In genomic region chr6:107809966-107810365, GRCh38 we compare ENCODE assay signal across 21 cellular contexts. TPM values are rescaled to one million over a fixed set of nuclear protein-coding genes. Genes with fewer than 3 reads are reported as not detected.
"Had no signal": no experiment of that assay in that cellular context is flagged by ENCODE, and none has a peak within 500 bp of the region (broad histone marks: within the 10 kb centered on the region; RNA-seq: fewer than 3 reads in every experiment).

No MANE protein-coding gene starts in this region.

- H3K4me3 Mint-ChIP-seq: activated B cell treated with CpG ODN at 0.5 μM for 24 hours; activated CD4-positive, alpha-beta memory T cell treated with anti-CD3 and anti-CD28 coated beads for 36 hours; activated naive CD8-positive, alpha-beta T cell treated with anti-CD3 and anti-CD28 coated beads, Interleukin-2, amount 10 ng/mL, durations not matched to agents 7 days and 5 days; activated T-helper 1 cell treated with anti-CD3 and anti-CD28 coated beads, Interleukin-12 subunit alpha, Interleukin-12 subunit beta, Interleukin-2, Interleukin-4 antibody, amounts not matched to agents 30 ng/mL and 10 ng/mL and 1 ng/mL, durations not matched to agents 14 hours and 24 hours and 36 hours; mesothelial cell of epicardium; nephron had no signal

- H3K27me3 ChIP-seq: dorsolateral prefrontal cortex, gastrocnemius medialis, left lung, upper lobe of left lung had no signal

- H3K27me3 Mint-ChIP-seq: activated B cell treated with CpG ODN at 0.5 μM for 24 hours; activated CD4-positive, alpha-beta memory T cell treated with anti-CD3 and anti-CD28 coated beads for 36 hours; activated naive CD8-positive, alpha-beta T cell treated with anti-CD3 and anti-CD28 coated beads, Interleukin-2, amount 10 ng/mL, durations not matched to agents 7 days and 5 days had no signal

- H3K4me1 ChIP-seq: gastrocnemius medialis, left lung, prostate gland, suprapubic skin, upper lobe of left lung had no signal

- DNase-seq: activated B cell treated with CpG ODN at 0.5 μM for 24 hours; activated CD4-positive, alpha-beta memory T cell treated with anti-CD3 and anti-CD28 coated beads for 36 hours; activated CD4-positive, alpha-beta T cell treated with anti-CD3 and anti-CD28 coated beads for 4 hours; activated naive CD8-positive, alpha-beta T cell treated with anti-CD3 and anti-CD28 coated beads, Interleukin-2, amount 10 ng/mL, durations not matched to agents 7 days and 5 days; amygdala; dorsolateral prefrontal cortex; erythroblast; gastrocnemius medialis; left lung; right cardiac atrium; stimulated activated naive CD8-positive, alpha-beta T cell treated with anti-CD3 and anti-CD28 coated beads, Interleukin-15, Interleukin-2, amounts not matched to agents 100 U/mL and 50 U/mL, for 24 hours; upper lobe of left lung had no signal

- H3K9me3 ChIP-seq: gastrocnemius medialis, left lung, prostate gland, suprapubic skin, upper lobe of left lung had no signal

- H3K9me3 Mint-ChIP-seq: activated B cell treated with CpG ODN at 0.5 μM for 24 hours; activated CD4-positive, alpha-beta memory T cell treated with anti-CD3 and anti-CD28 coated beads for 36 hours; activated T-helper 1 cell treated with anti-CD3 and anti-CD28 coated beads, Interleukin-12 subunit alpha, Interleukin-12 subunit beta, Interleukin-2, Interleukin-4 antibody, amounts not matched to agents 30 ng/mL and 10 ng/mL and 1 ng/mL, durations not matched to agents 14 hours and 24 hours and 36 hours; mesothelial cell of epicardium had no signal

- H3K27ac ChIP-seq: cardiac muscle cell, dorsolateral prefrontal cortex, gastrocnemius medialis, left lung, prostate gland, suprapubic skin, upper lobe of left lung had no signal

- ATAC-seq: gastrocnemius medialis; left lung; right cardiac atrium; stimulated activated naive CD8-positive, alpha-beta T cell treated with anti-CD3 and anti-CD28 coated beads, Interleukin-15, Interleukin-2, amounts not matched to agents 100 U/mL and 50 U/mL, for 24 hours had no signal

- H3K36me3 Mint-ChIP-seq: activated CD4-positive, alpha-beta memory T cell treated with anti-CD3 and anti-CD28 coated beads for 36 hours; mesothelial cell of epicardium had no signal

- H3K36me3 ChIP-seq: cardiac muscle cell, gastrocnemius medialis, left lung, prostate gland, suprapubic skin, upper lobe of left lung had no signal

- H3K27ac Mint-ChIP-seq: activated B cell treated with CpG ODN at 0.5 μM for 24 hours; activated CD4-positive, alpha-beta memory T cell treated with anti-CD3 and anti-CD28 coated beads for 36 hours; activated naive CD8-positive, alpha-beta T cell treated with anti-CD3 and anti-CD28 coated beads, Interleukin-2, amount 10 ng/mL, durations not matched to agents 7 days and 5 days; activated T-helper 1 cell treated with anti-CD3 and anti-CD28 coated beads, Interleukin-12 subunit alpha, Interleukin-12 subunit beta, Interleukin-2, Interleukin-4 antibody, amounts not matched to agents 30 ng/mL and 10 ng/mL and 1 ng/mL, durations not matched to agents 14 hours and 24 hours and 36 hours; mesothelial cell of epicardium; nephron had no signal

- H3K4me3 ChIP-seq: cardiac muscle cell, dorsolateral prefrontal cortex, gastrocnemius medialis, left lung, prostate gland, suprapubic skin, upper lobe of left lung had no signal

RNA-seq across cellular contexts. Expression of gene SCML4, which starts 14.1 kb away (rescaled TPM):
- total RNA-seq: cardiac muscle cell, kidney epithelial cell, lung microvascular endothelial cell, mesothelial cell of epicardium, skeletal muscle tissue had no signal
